Comparison of ENCODE assay signal across 24 cellular contexts in the genomic region with DNA sequence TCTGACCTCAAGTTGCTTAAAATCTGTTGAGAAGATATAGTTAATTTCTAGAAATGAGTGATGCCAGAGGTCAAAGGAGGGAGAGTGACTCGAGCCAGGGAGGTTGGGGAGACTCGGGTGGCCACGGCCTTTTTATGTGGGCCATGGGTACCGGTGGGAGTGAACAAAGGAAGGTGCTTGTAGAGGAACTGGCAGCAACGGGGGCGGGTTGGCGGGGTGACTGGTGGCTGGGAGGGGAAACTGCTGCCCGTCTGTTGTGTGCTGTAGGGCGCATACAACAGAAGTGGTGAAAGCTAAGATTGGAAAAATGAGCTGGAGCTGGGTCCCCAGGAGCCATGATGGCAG. TPM values are rescaled to one million over a fixed set of nuclear protein-coding genes. Genes with fewer than 3 reads are reported as not detected.
DNase-seq lines count a peak whose midpoint lies in the region; ATAC-seq and TF ChIP-seq lines count a peak whose summit lies in the region.
"Had no signal": no experiment of that assay in that cellular context is flagged by ENCODE, and none has a peak within 500 bp of the region (broad histone marks: within the 10 kb centered on the region; RNA-seq: fewer than 3 reads in every experiment).

No MANE protein-coding gene starts in this region.

- intact Hi-C loops in upper lobe of right lung (cut with DNase I): no loop called here

- peaks cover 14% of the 10 kb centered on the region for H3K27me3 ChIP-seq in upper lobe of right lung

- H3K36me3 Mint-ChIP-seq in glutamatergic neuron (ENCODE audit: unreplicated experiment): peaks cover 4% of the 10 kb centered on the region
- H3K36me3 Mint-ChIP-seq: activated CD8-positive, alpha-beta memory T cell treated with anti-CD3 and anti-CD28 coated beads, Interleukin-2, amount 10 ng/mL, durations not matched to agents 7 days and 5 days had no signal

- peaks cover 12% of the 10 kb centered on the region for H3K9me3 Mint-ChIP-seq in glutamatergic neuron (ENCODE audit: unreplicated experiment)

- TF ChIP-seq CTCF in glutamatergic neuron (IDR thresholded peaks at IDR 0.05; ENCODE audit: partially characterized antibody, unreplicated experiment): no peak
- TF ChIP-seq CTCF in upper lobe of right lung (IDR thresholded peaks at IDR 0.05): no peak

- DNase-seq in activated CD4-positive, alpha-beta T cell treated with anti-CD3 and anti-CD28 coated beads for 48 hours: peak; percentile 40
- DNase-seq in activated CD4-positive, alpha-beta T cell treated with anti-CD3 and anti-CD28 coated beads, Interleukin-2, amount 50 U/mL, for 1 hour: no peak
- peak; percentile 21 for DNase-seq in stimulated activated CD4-positive, alpha-beta T cell treated with anti-CD3 and anti-CD28 coated beads, Interleukin-4, amount 100 ng/mL, for 1 hour
- DNase-seq in stimulated activated CD4-positive, alpha-beta T cell treated with anti-CD3 and anti-CD28 coated beads, Interleukin-4, amount 100 ng/mL, for 24 hours: no peak
- no peak for DNase-seq in glutamatergic neuron
- DNase-seq in upper lobe of right lung: peak; percentile 77
- no peak for DNase-seq in HK-2 (ENCODE audit: unreplicated experiment)
- DNase-seq in NCI-H2171 (lab: John Stamatoyannopoulos, UW): no peak
- DNase-seq: activated CD4-positive, CD25-positive, alpha-beta regulatory T cell; activated CD8-positive, alpha-beta memory T cell treated with anti-CD3 and anti-CD28 coated beads, Interleukin-2, amount 10 ng/mL, durations not matched to agents 7 days and 5 days; DMS53; hypothalamus; KG1; mesenchymal stem cell; MV-4-11; NCI-H1694; NCI-H510A; RPMI8226; T-helper 1 cell; tibial artery had no signal

- H3K4me3 ChIP-seq in upper lobe of right lung: no peak overlapping the region
- H3K4me3 ChIP-seq: gastroesophageal sphincter, HAP-1, psoas muscle, tibial artery had no signal

- peak; percentile 4 for ATAC-seq in upper lobe of right lung
- ATAC-seq: activated CD8-positive, alpha-beta memory T cell treated with anti-CD3 and anti-CD28 coated beads, Interleukin-2, amount 10 ng/mL, durations not matched to agents 7 days and 5 days; gastroesophageal sphincter; left lobe of liver; psoas muscle had no signal

- H3K9me3 ChIP-seq in upper lobe of right lung: no peaks in the 10 kb centered on the region
- H3K9me3 ChIP-seq: gastroesophageal sphincter, HAP-1, psoas muscle, tibial artery had no signal

- no peak overlapping the region for H3K4me3 Mint-ChIP-seq in glutamatergic neuron (ENCODE audit: unreplicated experiment)
- H3K4me3 Mint-ChIP-seq: activated CD8-positive, alpha-beta memory T cell treated with anti-CD3 and anti-CD28 coated beads, Interleukin-2, amount 10 ng/mL, durations not matched to agents 7 days and 5 days had no signal

- no peak overlapping the region for H3K27ac ChIP-seq in upper lobe of right lung
- H3K27ac ChIP-seq: gastroesophageal sphincter, psoas muscle, tibial artery had no signal

- H3K4me1 Mint-ChIP-seq in glutamatergic neuron (ENCODE audit: low read depth, unreplicated experiment): peaks cover 15% of the 10 kb centered on the region

- peak overlapping the region; percentile 59 for H3K27ac Mint-ChIP-seq in glutamatergic neuron (ENCODE audit: unreplicated experiment)
- H3K27ac Mint-ChIP-seq: activated CD8-positive, alpha-beta memory T cell treated with anti-CD3 and anti-CD28 coated beads, Interleukin-2, amount 10 ng/mL, durations not matched to agents 7 days and 5 days had no signal

- H3K36me3 ChIP-seq in upper lobe of right lung: no peaks in the 10 kb centered on the region
- H3K36me3 ChIP-seq: gastroesophageal sphincter, HAP-1, tibial artery had no signal

- peaks cover 23% of the 10 kb centered on the region for H3K4me1 ChIP-seq in upper lobe of right lung
- H3K4me1 ChIP-seq: HAP-1 had no signal

- H3K27me3 Mint-ChIP-seq in glutamatergic neuron (ENCODE audit: unreplicated experiment): peaks cover 14% of the 10 kb centered on the region

RNA-seq across cellular contexts. Expression of a gene that starts 5.4 kb away (rescaled TPM):
- total RNA-seq in glutamatergic neuron (ENCODE audit: unreplicated experiment) (9.6 TPM), upper lobe of right lung (6.0 TPM)
- total RNA-seq: activated CD8-positive, alpha-beta memory T cell treated with anti-CD3 and anti-CD28 coated beads, Interleukin-2, amount 10 ng/mL, durations not matched to agents 7 days and 5 days had no signal

Comparison
In these comparisons a context has a peak if more than half of its experiments do, and no peak if none do; other contexts are left out.
1. DNase-seq: peak in activated CD4-positive, alpha-beta T cell treated with anti-CD3 and anti-CD28 coated beads for 48 hours (single experiment), stimulated activated CD4-positive, alpha-beta T cell treated with anti-CD3 and anti-CD28 coated beads, Interleukin-4, amount 100 ng/mL, for 1 hour (single experiment) and upper lobe of right lung (single experiment); none in activated CD4-positive, alpha-beta T cell treated with anti-CD3 and anti-CD28 coated beads, Interleukin-2, amount 50 U/mL, for 1 hour (single experiment), stimulated activated CD4-positive, alpha-beta T cell treated with anti-CD3 and anti-CD28 coated beads, Interleukin-4, amount 100 ng/mL, for 24 hours (single experiment), glutamatergic neuron (single experiment), HK-2 (single experiment) and NCI-H2171 (single experiment).